ENCODE assay signal across 7 cellular contexts in genomic region chr3:58214484-58215316, GRCh38.
DNase-seq lines count a peak whose midpoint lies in the region; ATAC-seq and TF ChIP-seq lines count a peak whose summit lies in the region.

No MANE protein-coding gene starts in this region.

- intact Hi-C loops in tibial artery (cut with DNase I; ENCODE audit: low total_unique reads), result no loop called here

- peak; percentile 81 for ATAC-seq in GM18511 (IDR thresholded peaks at IDR 0.05; ENCODE audit: unreplicated experiment)
- ATAC-seq in GM21723 (IDR thresholded peaks at IDR 0.05; ENCODE audit: unreplicated experiment), result peak; percentile 85

- TF ChIP-seq CTCF in tibial artery (IDR thresholded peaks at IDR 0.05), result no peak

- no peak overlapping the region for H3K4me3 ChIP-seq in tibial artery

- no peak overlapping the region for H3K27ac ChIP-seq in tibial artery

- peaks cover 0 to 4% of the 10 kb centered on the region in 2 donors for H3K27me3 ChIP-seq in tibial artery

- H3K9me3 ChIP-seq in tibial artery, result no peaks in the 10 kb centered on the region

- no peaks in the 10 kb centered on the region for H3K36me3 ChIP-seq in tibial artery

- DNase-seq in KBM-7, result peak; percentile 19
- DNase-seq in amniotic epithelial cell (ENCODE audit: low read depth), result peak; percentile 47
- peak; percentile 25 to 29 for DNase-seq in stimulated activated CD4-positive, alpha-beta T cell treated with anti-CD3 and anti-CD28 coated beads, Interleukin-2, amount 100 ng/mL, for 48 hours
- no peak for DNase-seq in AG08395 (ENCODE audit: low spot score)
- DNase-seq in tibial artery, result no peak

- in situ Hi-C loops in KBM-7 (cut with MboI; ENCODE audit: low pct_unique_long_range_greater_than_20kb, low sequenced_read_pairs), result no loop called here

- H3K4me1 ChIP-seq in tibial artery, result peaks cover 0 to 10% (median 2%) of the 10 kb centered on the region in 4 donors

Comparison
In these comparisons a context has a peak if more than half of its experiments do, and no peak if none do; other contexts are left out.
1. DNase-seq: peak in KBM-7 (single experiment), amniotic epithelial cell (single experiment) and stimulated activated CD4-positive, alpha-beta T cell treated with anti-CD3 and anti-CD28 coated beads, Interleukin-2, amount 100 ng/mL, for 48 hours (2 of 2); none in AG08395 (single experiment) and tibial artery (0 of 2).